ENCODE assay signal across 8 cellular contexts in the genomic region with DNA sequence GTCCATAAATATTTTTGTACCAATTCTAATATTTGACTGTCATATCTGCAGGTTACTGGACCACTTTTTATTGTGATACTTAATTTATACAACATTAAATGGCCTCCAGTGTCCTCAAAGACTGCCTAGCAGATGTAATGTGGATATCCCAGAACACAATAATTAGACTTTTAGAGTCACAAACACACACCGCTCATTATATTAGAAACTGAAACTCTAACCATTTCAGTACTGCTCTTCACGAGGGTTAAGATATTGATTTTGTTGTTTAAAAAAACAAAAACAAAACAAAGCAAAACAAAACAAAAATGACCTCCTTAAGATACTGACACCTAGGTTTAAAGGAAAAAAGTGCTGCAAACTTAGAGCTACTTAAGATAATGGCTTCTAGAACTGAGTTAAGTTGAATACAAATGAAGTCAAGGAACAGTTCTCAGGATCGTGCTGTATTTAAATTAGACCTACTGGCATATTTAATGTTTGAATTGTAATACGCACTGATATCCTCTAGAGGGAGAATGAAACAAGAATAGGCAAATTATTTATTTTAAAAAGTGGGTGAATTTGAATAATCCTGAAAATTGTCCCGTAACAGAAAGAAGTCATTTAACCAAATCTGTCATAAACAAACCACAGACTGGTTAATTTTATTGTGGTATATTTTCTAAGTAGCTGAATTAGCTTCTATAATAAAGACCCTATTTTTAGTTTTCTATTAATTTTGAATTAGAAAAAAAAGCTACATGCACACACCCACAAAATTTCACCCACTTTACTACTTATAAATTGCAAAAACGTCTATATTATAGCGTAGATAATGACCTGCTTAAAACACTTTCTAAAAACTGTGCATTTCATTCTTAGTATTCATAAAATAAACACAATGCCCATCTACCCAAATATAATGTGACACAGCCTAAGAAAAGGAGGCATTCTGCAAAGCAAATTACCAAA.
A peak's percentile ranks its signal among the peaks of the same experiment; 100 is the strongest.
DNase-seq lines count a peak whose midpoint lies in the region; ATAC-seq lines count a peak whose summit lies in the region.

No MANE protein-coding gene starts in this region.

- peak overlapping the region; percentile 66 for H3K4me3 Mint-ChIP-seq in stimulated activated memory B cell treated with anti-CD40 and anti-IgM and Interleukin-4, amounts not matched to agents 10 μg/mL and 1 μg/mL and 100 μg/mL, for 72 hours

- intact Hi-C loops in left ventricle myocardium superior (cut with micrococcal nuclease) = no loop called here

- no peak overlapping the region for H3K27ac Mint-ChIP-seq in stimulated activated memory B cell treated with anti-CD40 and anti-IgM and Interleukin-4, amounts not matched to agents 10 μg/mL and 1 μg/mL and 100 μg/mL, for 72 hours

- H3K4me1 Mint-ChIP-seq in stimulated activated memory B cell treated with anti-CD40 and anti-IgM and Interleukin-4, amounts not matched to agents 10 μg/mL and 1 μg/mL and 100 μg/mL, for 72 hours = peaks cover 5% of the 10 kb centered on the region

- H3K27me3 Mint-ChIP-seq in stimulated activated memory B cell treated with anti-CD40 and anti-IgM and Interleukin-4, amounts not matched to agents 10 μg/mL and 1 μg/mL and 100 μg/mL, for 72 hours = no peaks in the 10 kb centered on the region

- H3K9me3 Mint-ChIP-seq in stimulated activated memory B cell treated with anti-CD40 and anti-IgM and Interleukin-4, amounts not matched to agents 10 μg/mL and 1 μg/mL and 100 μg/mL, for 72 hours = no peaks in the 10 kb centered on the region

- ATAC-seq in GM21723 (IDR thresholded peaks at IDR 0.05; ENCODE audit: unreplicated experiment) = peak; percentile 74
- peak; percentile 57 for ATAC-seq in left ventricle myocardium superior
- ATAC-seq in stimulated activated memory B cell treated with anti-CD40 and anti-IgM and Interleukin-4, amounts not matched to agents 10 μg/mL and 1 μg/mL and 100 μg/mL, for 72 hours = no peak

- H3K36me3 Mint-ChIP-seq in stimulated activated memory B cell treated with anti-CD40 and anti-IgM and Interleukin-4, amounts not matched to agents 10 μg/mL and 1 μg/mL and 100 μg/mL, for 72 hours = no peaks in the 10 kb centered on the region

- DNase-seq in NCI-H1092 treated with DMSO at 0.1 percent for 48 hours (lab: John Stamatoyannopoulos, UW) = peak; percentile 25
- DNase-seq in NCI-H1092 (lab: John Stamatoyannopoulos, UW) = no peak
- DNase-seq in NCI-H2029 (lab: John Stamatoyannopoulos, UW) = peak; percentile 23
- peak; percentile 26 for DNase-seq in amniotic epithelial cell (ENCODE audit: low read depth)
- DNase-seq in left ventricle myocardium superior = no peak
- no peak for DNase-seq in activated CD4-positive, alpha-beta T cell treated with anti-CD3 and anti-CD28 coated beads, Interleukin-2, amount 50 U/mL, for 1 hour

Comparison
In these comparisons a context has a peak if more than half of its experiments do, and no peak if none do; other contexts are left out.
1. DNase-seq: peak in NCI-H1092 treated with DMSO at 0.1 percent for 48 hours (single experiment), NCI-H2029 (single experiment) and amniotic epithelial cell (single experiment); none in NCI-H1092 (single experiment), left ventricle myocardium superior (single experiment) and activated CD4-positive, alpha-beta T cell treated with anti-CD3 and anti-CD28 coated beads, Interleukin-2, amount 50 U/mL, for 1 hour (single experiment).